ENCODE assay signal across 15 cellular contexts in the genomic region with DNA sequence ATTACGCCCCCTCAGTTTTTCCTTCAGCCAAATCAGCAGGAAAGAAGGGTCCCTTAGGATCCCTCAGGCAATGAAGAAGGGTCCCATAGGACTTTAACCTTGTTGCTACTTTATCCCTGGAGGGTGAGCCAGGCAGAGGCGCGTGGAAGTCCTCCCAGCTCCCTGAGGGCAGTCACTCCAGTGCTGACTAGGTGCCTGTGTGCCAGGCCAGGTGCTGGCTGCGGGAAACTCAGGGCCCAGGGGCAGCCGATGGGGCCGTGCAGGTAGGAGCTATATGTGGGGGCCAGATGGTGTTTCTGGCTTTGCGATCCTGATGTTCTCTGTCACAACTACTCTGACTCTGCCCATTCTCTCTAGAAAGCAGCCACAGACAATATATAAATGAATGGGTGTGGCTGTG. TPM values are rescaled to one million over a fixed set of nuclear protein-coding genes. Genes with fewer than 3 reads are reported as not detected.
DNase-seq lines count a peak whose midpoint lies in the region; ATAC-seq and TF ChIP-seq lines count a peak whose summit lies in the region.
"Had no signal": no experiment of that assay in that cellular context is flagged by ENCODE, and none has a peak within 500 bp of the region (broad histone marks: within the 10 kb centered on the region; RNA-seq: fewer than 3 reads in every experiment).

No MANE protein-coding gene starts in this region.

- peaks cover 3% of the 10 kb centered on the region for H3K27me3 Mint-ChIP-seq in activated CD4-positive, alpha-beta T cell treated with anti-CD3 and anti-CD28 coated beads, Interleukin-2, amount 10 ng/mL, durations not matched to agents 7 days and 5 days

- H3K4me1 ChIP-seq in right atrium auricular region (peaks cover 0 to 6% of the 10 kb centered on the region in 2 donors), mucosa of descending colon (ENCODE audit: low read depth) (peaks cover 8% of the 10 kb centered on the region), upper lobe of right lung (no peaks in the 10 kb centered on the region)

- H3K27ac Mint-ChIP-seq in activated CD4-positive, alpha-beta T cell treated with anti-CD3 and anti-CD28 coated beads, Interleukin-2, amount 10 ng/mL, durations not matched to agents 7 days and 5 days, result no peak overlapping the region

- H3K27me3 ChIP-seq in right atrium auricular region, result no peaks in the 10 kb centered on the region
- H3K27me3 ChIP-seq in WERI-Rb-1 (ENCODE audit: insufficient read depth, low read depth, severe bottlenecking), result no peaks in the 10 kb centered on the region
- H3K27me3 ChIP-seq in upper lobe of right lung, result no peaks in the 10 kb centered on the region

- H3K4me3 ChIP-seq in right atrium auricular region (no peak overlapping the region), WERI-Rb-1 (ENCODE audit: low read depth, low read length) (no peak overlapping the region), mucosa of descending colon (no peak overlapping the region), upper lobe of right lung (no peak overlapping the region)

- no peaks in the 10 kb centered on the region for H3K36me3 Mint-ChIP-seq in activated CD4-positive, alpha-beta T cell treated with anti-CD3 and anti-CD28 coated beads, Interleukin-2, amount 10 ng/mL, durations not matched to agents 7 days and 5 days (ENCODE audit: low read depth)

- H3K4me1 Mint-ChIP-seq in activated CD4-positive, alpha-beta T cell treated with anti-CD3 and anti-CD28 coated beads, Interleukin-2, amount 10 ng/mL, durations not matched to agents 7 days and 5 days, result peaks cover under 1% of the 10 kb centered on the region

- ATAC-seq in Right ventricle myocardium inferior, result no peak
- ATAC-seq in mucosa of descending colon, result no peak
- ATAC-seq in upper lobe of right lung, result no peak
- no peak for ATAC-seq in GM19397 (IDR thresholded peaks at IDR 0.05; ENCODE audit: unreplicated experiment)
- ATAC-seq: Panc1 had no signal

- no peak overlapping the region for H3K4me3 Mint-ChIP-seq in activated CD4-positive, alpha-beta T cell treated with anti-CD3 and anti-CD28 coated beads, Interleukin-2, amount 10 ng/mL, durations not matched to agents 7 days and 5 days

- DNase-seq in Right ventricle myocardium inferior (ENCODE audit: missing footprints), result peak; percentile 33
- no peak for DNase-seq in right atrium auricular region (ENCODE audit: low spot score)
- DNase-seq in WERI-Rb-1, result no peak
- peak in 2 of 3 donors; percentile 11 to 26 for DNase-seq in mucosa of descending colon
- peak; percentile 50 for DNase-seq in upper lobe of right lung
- DNase-seq in activated CD4-positive, alpha-beta T cell treated with anti-CD3 and anti-CD28 coated beads, Interleukin-2, amount 10 ng/mL, durations not matched to agents 7 days and 5 days, result no peak
- DNase-seq: C1 segment of cervical spinal cord, DMS153, KG1, NCI-H1436, NCI-H2081, NCI-H510A, SHP77 treated with DMSO at 0.1 percent for 48 hours had no signal

- no peak overlapping the region for H3K27ac ChIP-seq in right atrium auricular region
- H3K27ac ChIP-seq in WERI-Rb-1, result peak overlapping the region; percentile 47
- H3K27ac ChIP-seq in upper lobe of right lung, result no peak overlapping the region

- no peaks in the 10 kb centered on the region for H3K9me3 Mint-ChIP-seq in activated CD4-positive, alpha-beta T cell treated with anti-CD3 and anti-CD28 coated beads, Interleukin-2, amount 10 ng/mL, durations not matched to agents 7 days and 5 days

- CTCF ChIA-PET in activated CD4-positive, alpha-beta T cell treated with anti-CD3 and anti-CD28 coated beads, Interleukin-2, amount 10 ng/mL, durations not matched to agents 7 days and 5 days (lab: Charles Lee), result no interaction called here

- TF ChIP-seq CTCF in right atrium auricular region (IDR thresholded peaks at IDR 0.05), result no peak
- no peak for TF ChIP-seq CTCF in WERI-Rb-1 (IDR thresholded peaks at IDR 0.05; ENCODE audit: low read depth, low read length)
- no peak for TF ChIP-seq CTCF in mucosa of descending colon (IDR thresholded peaks at IDR 0.05)
- no peak for TF ChIP-seq CTCF in upper lobe of right lung (IDR thresholded peaks at IDR 0.05)

- H3K36me3 ChIP-seq in right atrium auricular region, result no peaks in the 10 kb centered on the region
- H3K36me3 ChIP-seq in WERI-Rb-1, result no peaks in the 10 kb centered on the region
- H3K36me3 ChIP-seq in mucosa of descending colon (ENCODE audit: low read depth), result no peaks in the 10 kb centered on the region
- H3K36me3 ChIP-seq in upper lobe of right lung, result no peaks in the 10 kb centered on the region

- POLR2A ChIA-PET in activated CD4-positive, alpha-beta T cell treated with anti-CD3 and anti-CD28 coated beads, Interleukin-2, amount 10 ng/mL, durations not matched to agents 7 days and 5 days (lab: Charles Lee), result no interaction called here

- intact Hi-C loops in Right ventricle myocardium inferior (cut with DNase I), result no loop called here
- intact Hi-C loops in mucosa of descending colon (cut with DNase I, micrococcal nuclease), result no loop called here
- intact Hi-C loops in upper lobe of right lung (cut with DNase I), result no loop called here

- H3K9me3 ChIP-seq in right atrium auricular region, result no peaks in the 10 kb centered on the region
- no peaks in the 10 kb centered on the region for H3K9me3 ChIP-seq in WERI-Rb-1 (ENCODE audit: severe bottlenecking)
- H3K9me3 ChIP-seq in mucosa of descending colon, result no peaks in the 10 kb centered on the region
- no peaks in the 10 kb centered on the region for H3K9me3 ChIP-seq in upper lobe of right lung

RNA-seq across cellular contexts. Expression of a gene that starts 42.8 kb away (rescaled TPM):
- total RNA-seq in Right ventricle myocardium inferior (81.2 TPM), right atrium auricular region (10 to 100 TPM; 57.5 to 63.9 TPM), mucosa of descending colon (10 to 100 TPM; 19.8 to 42.2 (median 21.9) TPM), upper lobe of right lung (61.6 TPM)
- total RNA-seq in activated CD4-positive, alpha-beta T cell treated with anti-CD3 and anti-CD28 coated beads, Interleukin-2, amount 10 ng/mL, durations not matched to agents 7 days and 5 days, result 10 to 100 TPM; 58.2 to 70.4 TPM

Comparison
In these comparisons a context has a peak if more than half of its experiments do, and no peak if none do; other contexts are left out.
1. DNase-seq: peak in Right ventricle myocardium inferior (single experiment), mucosa of descending colon (2 of 3) and upper lobe of right lung (single experiment); none in right atrium auricular region (single experiment), WERI-Rb-1 (single experiment) and activated CD4-positive, alpha-beta T cell treated with anti-CD3 and anti-CD28 coated beads, Interleukin-2, amount 10 ng/mL, durations not matched to agents 7 days and 5 days (single experiment).